ENCODE assay signal across 8 cellular contexts in genomic region chr12:30755395-30755762, GRCh38. TPM values are rescaled to one million over a fixed set of nuclear protein-coding genes. Genes with fewer than 3 reads are reported as not detected.
DNase-seq lines count a peak whose midpoint lies in the region; ATAC-seq, FAIRE-seq and TF ChIP-seq lines count a peak whose summit lies in the region.

No MANE protein-coding gene starts in this region.

- POLR2A ChIA-PET in HEK293 (lab: Yijun Ruan, JAX) = interaction anchor here (0.7 to 3.8 kb wide), 7 partner anchors 9 to 135 kb away, joined by 3 to 33 read pairs (median 3); partner anchors contain the start of gene IPO8
- POLR2A ChIA-PET in activated CD8-positive, alpha-beta T cell treated with anti-CD3 and anti-CD28 coated beads for 36 hours (lab: Charles Lee) = interaction anchor here (1.2 to 1.6 kb wide), 2 partner anchors 40 to 60 kb away, joined by 3 to 11 read pairs; partner anchors contain the start of gene IPO8

- no peak for DNase-seq in activated CD8-positive, alpha-beta T cell treated with anti-CD3 and anti-CD28 coated beads for 36 hours
- DNase-seq in iPS DF 6.9 (ENCODE audit: low read depth, low spot score) = no peak
- DNase-seq in small intestine = no peak
- no peak for DNase-seq in left lobe of liver (ENCODE audit: low spot score)
- no peak for DNase-seq in Kasumi-1 (lab: John Stamatoyannopoulos, UW)
- no peak for DNase-seq in NCI-H1105 treated with DMSO at 0.1 percent for 48 hours (lab: John Stamatoyannopoulos, UW)

- ATAC-seq in activated CD8-positive, alpha-beta T cell treated with anti-CD3 and anti-CD28 coated beads for 36 hours = no peak
- ATAC-seq in GM19324 (IDR thresholded peaks at IDR 0.05; ENCODE audit: low FRiP score, unreplicated experiment) (no peak), left lobe of liver (no peak)

- H3K27me3 ChIP-seq in iPS DF 6.9 (ENCODE audit: control insufficient read depth, insufficient read depth, low read length) (no peaks in the 10 kb centered on the region), small intestine (ENCODE audit: control insufficient read depth in 2 of 2, insufficient read depth in 2 of 2, low read length in 2 of 2) (no peaks in the 10 kb centered on the region)

- peaks cover 0 to 12% of the 10 kb centered on the region in 2 experiments; a peak in 1 of 3 replicates for H3K36me3 ChIP-seq in HEK293 (ENCODE audit: control insufficient read depth in 2 of 2, insufficient read depth in 1 of 2, low read length in 2 of 2)
- H3K36me3 ChIP-seq in iPS DF 6.9 (ENCODE audit: control insufficient read depth, insufficient read depth, low read length) = no peaks in the 10 kb centered on the region
- H3K36me3 ChIP-seq in small intestine (ENCODE audit: control insufficient read depth in 2 of 2, insufficient read depth in 2 of 2, low read length in 2 of 2) = no peaks in the 10 kb centered on the region

- peak overlapping the region; percentile 62; the same call in 1 of the 2 replicates for H3K27ac ChIP-seq in HEK293 (ENCODE audit: extremely low read depth, low read depth, low read length)
- H3K27ac ChIP-seq in iPS DF 6.9 (ENCODE audit: low read length) = no peak overlapping the region
- H3K27ac ChIP-seq in small intestine (ENCODE audit: low read depth in 1 of 2, low read length in 1 of 2) = peak overlapping the region; percentile 90 to 91

- CTCF ChIA-PET in HEK293 (lab: Yijun Ruan, JAX) = interaction anchor here (1.0 to 6.0 kb wide), 3 partner anchors 12 to 54 kb away, joined by 3 to 24 read pairs (median 4); no protein-coding TSS in a partner anchor
- CTCF ChIA-PET in activated CD8-positive, alpha-beta T cell treated with anti-CD3 and anti-CD28 coated beads for 36 hours (lab: Charles Lee) = interaction anchor here (1.0 to 5.0 kb wide), 3 partner anchors 23 to 71 kb away, joined by 3 to 31 read pairs (median 4); no protein-coding TSS in a partner anchor

- H3K4me3 Mint-ChIP-seq in activated CD8-positive, alpha-beta T cell treated with anti-CD3 and anti-CD28 coated beads for 36 hours = peak overlapping the region; percentile 96

- H3K4me3 ChIP-seq in HEK293 (ENCODE audit: low read depth, low read length) = peak overlapping the region; percentile 83
- peak overlapping the region; percentile 59; the same call in 1 of the 2 replicates for H3K4me3 ChIP-seq in iPS DF 6.9 (ENCODE audit: low read length)
- H3K4me3 ChIP-seq in small intestine (ENCODE audit: low read depth in 1 of 2, low read length in 2 of 2) = peak overlapping the region; percentile 70 to 94

- no CpG with 5 or more reads among the region's 7 CpGs for WGBS in iPS DF 6.9 (ENCODE audit: insufficient coverage, insufficient read length)
- WGBS in small intestine, 3 donors = 9 to 17% (median 11%) methylated on average over 7 of the region's 7 CpGs

- no peak for TF ChIP-seq CTCF in HEK293 (tag by site-specific recombination; IDR thresholded peaks at IDR 0.05)
- no peak for TF ChIP-seq CTCF in activated CD8-positive, alpha-beta T cell treated with anti-CD3 and anti-CD28 coated beads for 36 hours (IDR thresholded peaks at IDR 0.05)

- no peaks in the 10 kb centered on the region for H3K36me3 Mint-ChIP-seq in activated CD8-positive, alpha-beta T cell treated with anti-CD3 and anti-CD28 coated beads for 36 hours (ENCODE audit: low read depth)

- intact Hi-C loops in activated CD8-positive, alpha-beta T cell treated with anti-CD3 and anti-CD28 coated beads for 36 hours (cut with micrococcal nuclease) = loop anchor here (1.0 kb wide), 1 partner anchor 40 kb away; no protein-coding TSS in a partner anchor

- FAIRE-seq in small intestine (lab: Jason Lieb, UNC) = no peak

- H3K4me1 ChIP-seq in HEK293 (ENCODE audit: control insufficient read depth, insufficient read depth, low read length) (0 out of 2 replicates have a peak, but pooled peaks cover 4% of the 10 kb centered on the region), iPS DF 6.9 (ENCODE audit: control insufficient read depth, insufficient read depth, low read length) (peaks cover 3% of the 10 kb centered on the region; the same call in 1 of the 2 replicates), small intestine (ENCODE audit: control insufficient read depth in 2 of 2, insufficient read depth in 1 of 2, low read depth in 1 of 2, low read length in 1 of 2) (peaks cover 0 to 4% of the 10 kb centered on the region in 2 donors)

- peak overlapping the region; percentile 66 for H3K27ac Mint-ChIP-seq in activated CD8-positive, alpha-beta T cell treated with anti-CD3 and anti-CD28 coated beads for 36 hours

- peaks cover 30% of the 10 kb centered on the region for H3K4me1 Mint-ChIP-seq in activated CD8-positive, alpha-beta T cell treated with anti-CD3 and anti-CD28 coated beads for 36 hours (ENCODE audit: low read depth)

- H3K9me3 Mint-ChIP-seq in activated CD8-positive, alpha-beta T cell treated with anti-CD3 and anti-CD28 coated beads for 36 hours = no peaks in the 10 kb centered on the region

- no peaks in the 10 kb centered on the region for H3K27me3 Mint-ChIP-seq in activated CD8-positive, alpha-beta T cell treated with anti-CD3 and anti-CD28 coated beads for 36 hours

- H3K9me3 ChIP-seq in HEK293 (ENCODE audit: control insufficient read depth, insufficient read depth, low read depth, low read length) (no peaks in the 10 kb centered on the region), iPS DF 6.9 (ENCODE audit: control insufficient read depth, insufficient read depth, low read length) (no peaks in the 10 kb centered on the region), small intestine (ENCODE audit: control insufficient read depth, low read depth) (no peaks in the 10 kb centered on the region)

TF ChIP-seq in HEK293, 187 proteins besides CTCF, POLR2A, EP300 and RAD21 (continues in another document):
- TF ChIP-seq ZNF701 (tag by site-specific recombination; IDR thresholded peaks at IDR 0.05) = no peak
- no peak for TF ChIP-seq ZBTB6 (tag by site-specific recombination; IDR thresholded peaks at IDR 0.05)
- no peak for TF ChIP-seq ZNF280C (tag by site-specific recombination; IDR thresholded peaks at IDR 0.05)
- no peak for TF ChIP-seq ZNF112 (tag by site-specific recombination; IDR thresholded peaks at IDR 0.05)
- no peak; the same call in none of the 2 replicates for TF ChIP-seq ZBTB20 (tag by site-specific recombination; IDR thresholded peaks at IDR 0.05)
- TF ChIP-seq PRDM4 (tag by site-specific recombination; IDR thresholded peaks at IDR 0.05) = no peak
- 0 out of 2 replicates have a peak, but pooled peaks have one; percentile 7 for TF ChIP-seq ZBTB8A (tag by site-specific recombination; IDR thresholded peaks at IDR 0.05)

RNA-seq across cellular contexts. Expression of gene CAPRIN2, which starts 0.6 kb away (rescaled TPM):
- 10 to 100 TPM in 1 of 2 experiments, 1 to 10 TPM in 1; 8.1 to 11.7 TPM for total RNA-seq in activated CD8-positive, alpha-beta T cell treated with anti-CD3 and anti-CD28 coated beads for 36 hours
- 1 to 10 TPM; 6.0 to 9.8 (median 7.8) TPM for polyA plus RNA-seq in small intestine
- total RNA-seq in left lobe of liver = 7.2 TPM

RNA-seq across cellular contexts. Expression of gene IPO8, which starts 59.7 kb away (rescaled TPM):
- total RNA-seq in activated CD8-positive, alpha-beta T cell treated with anti-CD3 and anti-CD28 coated beads for 36 hours = 10 to 100 TPM; 40.2 to 47.7 TPM
- polyA plus RNA-seq in small intestine = 10 to 100 TPM; 13.5 to 21.0 (median 15.4) TPM
- 27.8 TPM for total RNA-seq in left lobe of liver
